13 cellular contexts compared by ENCODE assay signal in the genomic region with DNA sequence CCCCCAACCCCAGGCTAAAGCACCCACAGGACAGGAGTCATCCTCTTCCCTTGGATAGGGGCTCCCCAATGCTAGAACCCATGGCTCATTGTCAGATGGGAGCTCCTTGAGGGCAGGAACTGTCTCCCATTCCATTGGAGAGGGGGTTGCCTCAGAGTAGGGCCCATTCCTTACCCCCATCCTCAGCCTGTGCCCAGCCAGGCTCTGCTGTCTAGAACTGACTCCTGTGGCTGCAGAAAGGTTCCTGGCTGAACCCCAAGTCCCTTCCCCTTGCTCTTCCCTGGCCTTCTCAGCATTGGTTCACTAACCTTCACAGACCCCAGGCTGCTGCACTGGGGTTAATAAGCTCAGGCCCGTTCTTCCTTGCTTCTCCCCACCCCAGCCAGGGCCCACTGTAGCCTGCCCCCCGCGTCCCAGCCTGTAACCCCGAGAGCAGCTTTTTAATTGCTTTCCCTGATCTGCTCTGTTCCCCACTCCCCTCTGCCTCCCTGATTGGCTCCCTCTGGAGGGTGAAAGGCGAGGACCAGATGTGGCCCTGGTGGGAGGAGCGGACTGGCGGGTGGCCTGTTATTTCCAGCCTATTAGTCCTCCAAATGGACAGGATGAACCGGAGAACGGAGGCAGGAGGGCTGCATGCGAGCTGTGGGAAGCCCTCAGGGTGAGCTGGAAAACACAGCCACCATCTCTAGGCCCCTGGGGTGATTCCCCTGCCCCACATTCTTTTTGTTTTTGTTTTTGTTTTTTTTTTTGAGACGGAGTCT. TPM values are rescaled to one million over a fixed set of nuclear protein-coding genes. Genes with fewer than 3 reads are reported as not detected.
DNase-seq lines count a peak whose midpoint lies in the region; ATAC-seq, FAIRE-seq and TF ChIP-seq lines count a peak whose summit lies in the region.
"Had no signal": no experiment of that assay in that cellular context is flagged by ENCODE, and none has a peak within 500 bp of the region (broad histone marks: within the 10 kb centered on the region; RNA-seq: fewer than 3 reads in every experiment).

No MANE protein-coding gene starts in this region.

- H3K9me3 Mint-ChIP-seq in immature natural killer cell: no peaks in the 10 kb centered on the region

- no peak overlapping the region for H3K4me3 Mint-ChIP-seq in immature natural killer cell

- H3K36me3 Mint-ChIP-seq in immature natural killer cell: no peaks in the 10 kb centered on the region

- intact Hi-C loops in HepG2 (cut with micrococcal nuclease; ENCODE audit: unreplicated experiment): loop anchor here (2.0 kb wide), 1 partner anchor 41 kb away; no protein-coding TSS in a partner anchor

- H3K36me3 ChIP-seq in BLaER1 (peaks cover 21% of the 10 kb centered on the region), HepG2 (replicated peaks in 1 of 2; ENCODE audit: control insufficient read depth in 1 of 2, insufficient read depth in 2 of 2, low read length in 2 of 2) (peaks cover 4 to 7% of the 10 kb centered on the region in 2 experiments; a peak in 1 of 5 replicates)

- H2AFZ ChIP-seq in HepG2 (ENCODE audit: low read length): no peak overlapping the region

- WGBS in HepG2 (ENCODE audit: low lambda C conversion rate): 16% methylated on average over 11 of the region's 11 CpGs

- CTCF ChIA-PET in HepG2 (lab: Yijun Ruan, JAX; ENCODE audit: low intra/inter-chr PET ratio, low total read pairs): interaction anchor here (1.4 to 2.8 kb wide), 2 partner anchors 96 to 101 kb away, joined by 5 to 24 read pairs; no protein-coding TSS in a partner anchor

- FAIRE-seq in HepG2 (lab: Jason Lieb, UNC): no peak
- FAIRE-seq: bronchial epithelial cell had no signal

- no peaks in the 10 kb centered on the region for H3K4me1 Mint-ChIP-seq in immature natural killer cell

- TF ChIP-seq EP300 in HepG2 (IDR thresholded peaks at IDR 0.05; ENCODE audit: low read depth in 2 of 2, low read length in 2 of 2) (no peak), HepG2 (CRISPR knock-in tag; IDR thresholded peaks at IDR 0.05; ENCODE audit: borderline replicate concordance) (no peak)

- H4K20me1 ChIP-seq in BLaER1 (no peaks in the 10 kb centered on the region), HepG2 (ENCODE audit: insufficient read depth, low read length) (no peaks in the 10 kb centered on the region)

- H3K79me2 ChIP-seq in HepG2 (ENCODE audit: insufficient read depth, low read length): no peaks in the 10 kb centered on the region

- TF ChIP-seq RAD21 in HepG2 (CRISPR knock-in tag; IDR thresholded peaks at IDR 0.05): no peak

- peak; percentile 25 for TF ChIP-seq CTCF in choroid plexus epithelial cell (conservative IDR thresholded peaks at IDR 0.05; ENCODE audit: low read depth, low read length)
- TF ChIP-seq CTCF in HepG2 (CRISPR knock-in tag; IDR thresholded peaks at IDR 0.05): peak; percentile 50

- POLR2A ChIA-PET in HepG2 (lab: Yijun Ruan, JAX): interaction anchor here (1.1 to 2.2 kb wide), 4 partner anchors 100 to 227 kb away, joined by 3 to 11 read pairs (median 5); partner anchors contain the start of genes HEXIM1 and NMT1

- H3K27me3 Mint-ChIP-seq in immature natural killer cell (ENCODE audit: low read depth in 3 of 3): peaks cover 2 to 8% (median 4%) of the 10 kb centered on the region in 3 donors

- peak overlapping the region; percentile 72 for H3K4me2 ChIP-seq in BLaER1
- H3K4me2 ChIP-seq in HepG2 (ENCODE audit: low read depth, low read length): peak overlapping the region; percentile 13; the same call in 1 of the 2 replicates

- no TSS peak for BruUV-seq in HepG2 (replicated peaks; lab: Mats Ljungman, UMichigan)

- H3K9ac ChIP-seq in BLaER1 (no peak overlapping the region), HepG2 (ENCODE audit: insufficient read depth, low read depth, low read length) (no peak overlapping the region)

- H3K4me3 ChIP-seq in BLaER1 (peak overlapping the region; percentile 6; the same call in 1 of the 2 replicates), choroid plexus epithelial cell (ENCODE audit: low read depth, low read length) (no peak overlapping the region), HepG2 (replicated peaks in 1 of 3; ENCODE audit: insufficient read depth in 1 of 3, low read depth in 2 of 3, low read length in 3 of 3) (no peak overlapping the region)

- H3K27ac ChIP-seq in BLaER1 (peak overlapping the region; percentile 26; the same call in 1 of the 2 replicates), HepG2 (ENCODE audit: extremely low read length, insufficient read depth, low read length) (no peak overlapping the region)
- H3K27ac ChIP-seq: C4-2B, VCaP had no signal

- H3K9me3 ChIP-seq in BLaER1 (no peaks in the 10 kb centered on the region), HepG2 (ENCODE audit: low read length) (no peaks in the 10 kb centered on the region)

- H3K4me1 ChIP-seq in BLaER1: peaks cover 32% of the 10 kb centered on the region
- H3K4me1 ChIP-seq in HepG2 (ENCODE audit: insufficient read depth, low read length): peaks cover 18% of the 10 kb centered on the region

- TF ChIP-seq POLR2A in HepG2 (IDR thresholded peaks at IDR 0.05; ENCODE audit: insufficient read depth in 1 of 2, low read depth in 2 of 2, low read length in 2 of 2): no peak

- ATAC-seq in HepG2 (peak; percentile 57), HG03135 (IDR thresholded peaks at IDR 0.05; ENCODE audit: unreplicated experiment) (no peak)

- DNase-seq in HK-2 (ENCODE audit: unreplicated experiment) (peak; percentile 0), choroid plexus epithelial cell (ENCODE audit: low read depth) (peak; percentile 41), HepG2 (ENCODE audit: low spot score) (no peak), SIG-M5 (lab: John Stamatoyannopoulos, UW) (no peak), immature natural killer cell (no peak), cerebellum (ENCODE audit: low spot score) (no peak)
- DNase-seq: NCI-H510A had no signal

- no peaks in the 10 kb centered on the region for H3K27me3 ChIP-seq in BLaER1
- peaks cover 9 to 30% of the 10 kb centered on the region in 2 experiments; a peak in 4 of 5 replicates for H3K27me3 ChIP-seq in HepG2 (ENCODE audit: control insufficient read depth in 1 of 2, insufficient read depth in 2 of 2, low read length in 2 of 2)

- H3K27ac Mint-ChIP-seq in immature natural killer cell: no peak overlapping the region

- in situ Hi-C loops in HepG2 (cut with HindIII; ENCODE audit: extremely low pct_ligation_motif_present, low pct_unique_long_range_greater_than_20kb): loop anchor here (5.0 to 10.0 kb wide), 3 partner anchors 41 to 183 kb away; no protein-coding TSS in a partner anchor

RNA-seq across cellular contexts. Expression of gene GFAP, which starts 6.0 kb away (rescaled TPM):
- 0.11 and 0.35 TPM in 2 replicates for total RNA-seq in HepG2 (2016; rRNA removed; fragmentation: Illumina TruSeq; extraction: Trizol)
- 0.20 TPM in 1 of 2 replicates, not detected in the other for total RNA-seq in HepG2 (2016; cell fraction: cytosol; rRNA removed; fragmentation: Illumina TruSeq; extraction: Trizol; ENCODE audit: low read depth)
- 0.50 TPM in 1 of 2 replicates, not detected in the other for total RNA-seq in HepG2 (2016; cell fraction: insoluble cytoplasmic fraction; rRNA removed; fragmentation: Illumina TruSeq; extraction: Trizol)
- total RNA-seq in HepG2 (2016; cell fraction: membrane; rRNA removed; fragmentation: Illumina TruSeq; extraction: Trizol): 0.10 and 0.22 TPM in 2 replicates
- total RNA-seq in HepG2 (2016; cell fraction: nucleus; rRNA removed; fragmentation: Illumina TruSeq; extraction: Trizol): 0.63 TPM in 1 of 2 replicates, not detected in the other
- polyA plus RNA-seq in HepG2 (2011; rRNA removed): 0.16 and 0.29 TPM in 2 replicates
- polyA plus RNA-seq in HepG2 (2011; cell fraction: cytosol; rRNA removed): 0.08 and 0.24 TPM in 2 replicates
- 0.24 and 0.99 TPM in 2 replicates for polyA plus RNA-seq in HepG2 (2011; cell fraction: nucleus; rRNA removed)
- 0.13 TPM in 1 of 2 replicates, not detected in the other for polyA plus RNA-seq in HepG2 (2012)
- polyA plus RNA-seq in HepG2 (2016; cell fraction: cytosol; fragmentation: Illumina TruSeq; extraction: Trizol; ENCODE audit: low read depth): 0.18 TPM in 1 of 2 replicates, not detected in the other
- 0.39 TPM in 1 of 2 replicates, not detected in the other for polyA plus RNA-seq in HepG2 (2016; cell fraction: insoluble cytoplasmic fraction; fragmentation: Illumina TruSeq; extraction: Trizol; ENCODE audit: low read depth)
- polyA plus RNA-seq in HepG2 (2016; cell fraction: membrane; fragmentation: Illumina TruSeq; extraction: Trizol; ENCODE audit: low read depth): 0.11 and 0.38 TPM in 2 replicates
- not detected in 2 replicates for polyA plus RNA-seq in HepG2 (2016; cell fraction: nucleus; fragmentation: Illumina TruSeq; extraction: Trizol; ENCODE audit: insufficient read depth, low read depth)
- 0.78 TPM in 1 of 2 replicates, not detected in the other for polyA minus RNA-seq in HepG2 (2011; rRNA and poly(A)+ RNA removed; ENCODE audit: low replicate concordance)
- polyA minus RNA-seq in HepG2 (2011; cell fraction: cytosol; rRNA and poly(A)+ RNA removed): not detected in 2 replicates
- not detected in 2 replicates for polyA minus RNA-seq in HepG2 (2011; cell fraction: nucleus; rRNA and poly(A)+ RNA removed)
- 1 to 10 TPM in 1 of 3 donors, not detected in 2; 1.1 TPM for polyA plus RNA-seq in immature natural killer cell
- 318 TPM for total RNA-seq in cerebellum
- total RNA-seq: bronchial epithelial cell, G401 had no signal

RNA-seq across cellular contexts. Expression of gene EFTUD2, which starts 22.1 kb away (rescaled TPM):
- total RNA-seq in HepG2 (2016; rRNA removed; fragmentation: Illumina TruSeq; extraction: Trizol): 137 and 310 TPM in 2 replicates
- 12.3 and 15.8 TPM in 2 replicates for total RNA-seq in HepG2 (2016; cell fraction: cytosol; rRNA removed; fragmentation: Illumina TruSeq; extraction: Trizol; ENCODE audit: low read depth)
- total RNA-seq in HepG2 (2016; cell fraction: insoluble cytoplasmic fraction; rRNA removed; fragmentation: Illumina TruSeq; extraction: Trizol): 133 and 270 TPM in 2 replicates
- 28.2 and 35.7 TPM in 2 replicates for total RNA-seq in HepG2 (2016; cell fraction: membrane; rRNA removed; fragmentation: Illumina TruSeq; extraction: Trizol)
- total RNA-seq in HepG2 (2016; cell fraction: nucleus; rRNA removed; fragmentation: Illumina TruSeq; extraction: Trizol): 141 TPM in 2 replicates
- 107 and 111 TPM in 2 replicates for polyA plus RNA-seq in HepG2 (2011; rRNA removed)
- 91.0 and 97.8 TPM in 2 replicates for polyA plus RNA-seq in HepG2 (2011; cell fraction: cytosol; rRNA removed)
- polyA plus RNA-seq in HepG2 (2011; cell fraction: nucleus; rRNA removed): 171 and 192 TPM in 2 replicates
- 121 and 137 TPM in 2 replicates for polyA plus RNA-seq in HepG2 (2012)
- polyA plus RNA-seq in HepG2 (2016; cell fraction: cytosol; fragmentation: Illumina TruSeq; extraction: Trizol; ENCODE audit: low read depth): 6.8 and 7.8 TPM in 2 replicates
- 145 and 179 TPM in 2 replicates for polyA plus RNA-seq in HepG2 (2016; cell fraction: insoluble cytoplasmic fraction; fragmentation: Illumina TruSeq; extraction: Trizol; ENCODE audit: low read depth)
- 17.0 and 18.1 TPM in 2 replicates for polyA plus RNA-seq in HepG2 (2016; cell fraction: membrane; fragmentation: Illumina TruSeq; extraction: Trizol; ENCODE audit: low read depth)
- 110 and 140 TPM in 2 replicates for polyA plus RNA-seq in HepG2 (2016; cell fraction: nucleus; fragmentation: Illumina TruSeq; extraction: Trizol; ENCODE audit: insufficient read depth, low read depth)
- polyA minus RNA-seq in HepG2 (2011; rRNA and poly(A)+ RNA removed; ENCODE audit: low replicate concordance): 364 and 446 TPM in 2 replicates
- 88.8 and 91.3 TPM in 2 replicates for polyA minus RNA-seq in HepG2 (2011; cell fraction: cytosol; rRNA and poly(A)+ RNA removed)
- 191 and 216 TPM in 2 replicates for polyA minus RNA-seq in HepG2 (2011; cell fraction: nucleus; rRNA and poly(A)+ RNA removed)
- polyA plus RNA-seq in immature natural killer cell: 100 to 1,000 TPM in 2 of 3 donors, 10 to 100 TPM in 1; 76.5 to 109 (median 101) TPM
- 86.7 TPM for total RNA-seq in cerebellum

RNA-seq across cellular contexts. Expression of gene KIF18B, which starts 26.3 kb away (rescaled TPM):
- 14.5 and 15.3 TPM in 2 replicates for total RNA-seq in HepG2 (2016; rRNA removed; fragmentation: Illumina TruSeq; extraction: Trizol)
- 9.5 and 10.9 TPM in 2 replicates for total RNA-seq in HepG2 (2016; cell fraction: cytosol; rRNA removed; fragmentation: Illumina TruSeq; extraction: Trizol; ENCODE audit: low read depth)
- total RNA-seq in HepG2 (2016; cell fraction: insoluble cytoplasmic fraction; rRNA removed; fragmentation: Illumina TruSeq; extraction: Trizol): 10.5 and 15.3 TPM in 2 replicates
- total RNA-seq in HepG2 (2016; cell fraction: membrane; rRNA removed; fragmentation: Illumina TruSeq; extraction: Trizol): 11.6 and 11.8 TPM in 2 replicates
- total RNA-seq in HepG2 (2016; cell fraction: nucleus; rRNA removed; fragmentation: Illumina TruSeq; extraction: Trizol): 16.1 and 18.1 TPM in 2 replicates
- 13.2 and 15.2 TPM in 2 replicates for polyA plus RNA-seq in HepG2 (2011; rRNA removed)
- 3.7 and 7.3 TPM in 2 replicates for polyA plus RNA-seq in HepG2 (2011; cell fraction: cytosol; rRNA removed)
- polyA plus RNA-seq in HepG2 (2011; cell fraction: nucleus; rRNA removed): 33.4 and 44.5 TPM in 2 replicates
- 4.1 and 7.4 TPM in 2 replicates for polyA plus RNA-seq in HepG2 (2012)
- 1.2 and 1.7 TPM in 2 replicates for polyA plus RNA-seq in HepG2 (2016; cell fraction: cytosol; fragmentation: Illumina TruSeq; extraction: Trizol; ENCODE audit: low read depth)
- polyA plus RNA-seq in HepG2 (2016; cell fraction: insoluble cytoplasmic fraction; fragmentation: Illumina TruSeq; extraction: Trizol; ENCODE audit: low read depth): 11.3 and 16.8 TPM in 2 replicates
- polyA plus RNA-seq in HepG2 (2016; cell fraction: membrane; fragmentation: Illumina TruSeq; extraction: Trizol; ENCODE audit: low read depth): 3.7 and 5.4 TPM in 2 replicates
- polyA plus RNA-seq in HepG2 (2016; cell fraction: nucleus; fragmentation: Illumina TruSeq; extraction: Trizol; ENCODE audit: insufficient read depth, low read depth): 81.4 and 94.7 TPM in 2 replicates
- polyA minus RNA-seq in HepG2 (2011; rRNA and poly(A)+ RNA removed; ENCODE audit: low replicate concordance): 25.0 and 60.4 TPM in 2 replicates
- 8.2 and 9.4 TPM in 2 replicates for polyA minus RNA-seq in HepG2 (2011; cell fraction: cytosol; rRNA and poly(A)+ RNA removed)
- polyA minus RNA-seq in HepG2 (2011; cell fraction: nucleus; rRNA and poly(A)+ RNA removed): 12.9 and 15.5 TPM in 2 replicates
- polyA plus RNA-seq in immature natural killer cell: under 1 TPM in 1 of 3 donors, not detected in 2; 0.37 TPM
- 2.5 TPM for total RNA-seq in cerebellum
- total RNA-seq: bronchial epithelial cell had no signal

RNA-seq across cellular contexts. Expression of gene C1QL1, which starts 46.8 kb away (rescaled TPM):
- total RNA-seq in HepG2 (2016; rRNA removed; fragmentation: Illumina TruSeq; extraction: Trizol) (0.11 TPM in 1 of 2 replicates, not detected in the other), cerebellum (4.3 TPM)
- not detected in 2 replicates for total RNA-seq in HepG2 (2016; cell fraction: cytosol; rRNA removed; fragmentation: Illumina TruSeq; extraction: Trizol; ENCODE audit: low read depth)
- not detected in 2 replicates for total RNA-seq in HepG2 (2016; cell fraction: insoluble cytoplasmic fraction; rRNA removed; fragmentation: Illumina TruSeq; extraction: Trizol)
- total RNA-seq in HepG2 (2016; cell fraction: membrane; rRNA removed; fragmentation: Illumina TruSeq; extraction: Trizol): 0.14 TPM in 1 of 2 replicates, not detected in the other
- total RNA-seq in HepG2 (2016; cell fraction: nucleus; rRNA removed; fragmentation: Illumina TruSeq; extraction: Trizol): not detected in 2 replicates
- polyA plus RNA-seq in HepG2 (2011; rRNA removed) (0.07 and 0.11 TPM in 2 replicates), immature natural killer cell (under 1 TPM in 1 of 3 donors, not detected in 2; 0.20 TPM)
- 0.10 and 0.20 TPM in 2 replicates for polyA plus RNA-seq in HepG2 (2011; cell fraction: cytosol; rRNA removed)
- polyA plus RNA-seq in HepG2 (2011; cell fraction: nucleus; rRNA removed): 0.14 TPM in 1 of 2 replicates, not detected in the other
- 0.24 TPM in 1 of 2 replicates, not detected in the other for polyA plus RNA-seq in HepG2 (2012)
- 0.38 and 0.43 TPM in 2 replicates for polyA plus RNA-seq in HepG2 (2016; cell fraction: cytosol; fragmentation: Illumina TruSeq; extraction: Trizol; ENCODE audit: low read depth)
- polyA plus RNA-seq in HepG2 (2016; cell fraction: insoluble cytoplasmic fraction; fragmentation: Illumina TruSeq; extraction: Trizol; ENCODE audit: low read depth): not detected in 2 replicates
- 0.15 and 0.29 TPM in 2 replicates for polyA plus RNA-seq in HepG2 (2016; cell fraction: membrane; fragmentation: Illumina TruSeq; extraction: Trizol; ENCODE audit: low read depth)
- not detected in 2 replicates for polyA plus RNA-seq in HepG2 (2016; cell fraction: nucleus; fragmentation: Illumina TruSeq; extraction: Trizol; ENCODE audit: insufficient read depth, low read depth)
- 1.1 TPM in 1 of 2 replicates, not detected in the other for polyA minus RNA-seq in HepG2 (2011; rRNA and poly(A)+ RNA removed; ENCODE audit: low replicate concordance)
- not detected in 2 replicates for polyA minus RNA-seq in HepG2 (2011; cell fraction: cytosol; rRNA and poly(A)+ RNA removed)
- polyA minus RNA-seq in HepG2 (2011; cell fraction: nucleus; rRNA and poly(A)+ RNA removed): not detected in 2 replicates
- total RNA-seq: bronchial epithelial cell had no signal

Comparison
In these comparisons a context has a peak if more than half of its experiments do, and no peak if none do; other contexts are left out.
1. DNase-seq: peak in HK-2 (single experiment) and choroid plexus epithelial cell (single experiment); none in HepG2 (single experiment), SIG-M5 (single experiment), immature natural killer cell (0 of 3) and cerebellum (single experiment).
2. RNA of gene GFAP, which starts 6.0 kb away (total RNA-seq): 318 TPM in cerebellum (single experiment); 0.10 to 0.63 TPM in HepG2; every median in the first group is over 100 times any median in the second.